In genomic region chr16:28027055-28027454, GRCh38 we compare ENCODE assay signal across 23 cellular contexts. TPM values are rescaled to one million over a fixed set of nuclear protein-coding genes. Genes with fewer than 3 reads are reported as not detected.
DNase-seq lines count a peak whose midpoint lies in the region; ATAC-seq, FAIRE-seq and TF ChIP-seq lines count a peak whose summit lies in the region.
"Had no signal": no experiment of that assay in that cellular context is flagged by ENCODE, and none has a peak within 500 bp of the region (broad histone marks: within the 10 kb centered on the region; RNA-seq: fewer than 3 reads in every experiment).

No MANE protein-coding gene starts in this region.

- peaks cover 2 to 19% of the 10 kb centered on the region in 2 experiments; a peak in 3 of 5 replicates for H3K27me3 ChIP-seq in K562 (ENCODE audit: control insufficient read depth in 2 of 2, insufficient read depth in 2 of 2, low read length in 2 of 2)

- H3K9me1 ChIP-seq in K562 (ENCODE audit: control insufficient read depth, insufficient read depth, low read length), result no peaks in the 10 kb centered on the region

- FAIRE-seq in K562 (lab: Jason Lieb, UNC), result no peak
- FAIRE-seq: GM12878, GM18507, HTR-8/SVneo had no signal

- no peak overlapping the region for H2AFZ ChIP-seq in K562 (ENCODE audit: low read depth, low read length)
- H2AFZ ChIP-seq: GM23338 had no signal

- no peaks in the 10 kb centered on the region for H4K20me1 ChIP-seq in K562 (replicated peaks; ENCODE audit: control insufficient read depth, insufficient read depth, low read length)

- H3K79me2 ChIP-seq in K562 (ENCODE audit: control insufficient read depth, insufficient read depth, low read length), result no peaks in the 10 kb centered on the region

- DNase-seq in NCI-H2171 treated with DMSO at 0.1 percent for 48 hours (lab: John Stamatoyannopoulos, UW) (peak; percentile 31), NCI-H2171 (lab: John Stamatoyannopoulos, UW) (no peak), K562 (ENCODE audit: extremely low read depth in 1 of 4, low spot score in 3 of 4) (peak in 3 of 4 experiments; percentile 31 to 67 (median 65)), activated T-cell treated with anti-CD3 and anti-CD28 coated beads for 4 hours (no peak)
- no peak for DNase-seq in activated naive CD4-positive, alpha-beta T cell treated with anti-CD3 and anti-CD28 coated beads for 36 hours
- DNase-seq: ACHN; C1 segment of cervical spinal cord; Calu3; CD4-positive, alpha-beta T cell; DMS 273 treated with DMSO at 0.1 percent for 48 hours; H9; HFFc6; KG1 had no signal

- in situ Hi-C loops in K562 (cut with MboI), result no loop called here

- TF ChIP-seq POLR2A in K562 (conservative IDR thresholded peaks at IDR 0.05), result no peak

- peaks cover 2% of the 10 kb centered on the region; the same call in 1 of the 2 replicates for H3K9me3 ChIP-seq in K562 (replicated peaks; ENCODE audit: control insufficient read depth, insufficient read depth, low read depth, low read length)

- no peak overlapping the region for H3K4me3 ChIP-seq in K562
- H3K4me3 ChIP-seq: GM12878, GM23338 had no signal

- TF ChIP-seq RAD21 in Ishikawa (IDR thresholded peaks at IDR 0.05; ENCODE audit: low read depth), result no peak
- no peak for TF ChIP-seq RAD21 in K562 (CRISPR knock-in tag; conservative IDR thresholded peaks at IDR 0.05 in 1 of 2, IDR thresholded peaks at IDR 0.05 in 1 of 2)

- no peak overlapping the region for H3K27ac ChIP-seq in K562 (ENCODE audit: extremely low read depth, low read depth, low read length)
- H3K27ac ChIP-seq: 22Rv1 had no signal

- CTCF ChIA-PET in K562 (lab: Yijun Ruan, JAX; ENCODE audit: low intra/inter-chr PET ratio), result no interaction called here
- CTCF ChIA-PET in activated naive CD4-positive, alpha-beta T cell treated with anti-CD3 and anti-CD28 coated beads for 36 hours (lab: Charles Lee), result no interaction called here

- BruUV-seq in K562 (replicated peaks; lab: Mats Ljungman, UMichigan), result no TSS peak

- TF ChIP-seq CTCF in K562 (IDR thresholded peaks at IDR 0.05 in 2 of 3, conservative IDR thresholded peaks at IDR 0.05 in 1 of 3; ENCODE audit: insufficient read depth in 2 of 3, low read depth in 1 of 3, low read length in 3 of 3), result no peak

- H3K9ac ChIP-seq in K562 (ENCODE audit: insufficient read depth in 1 of 2, low read depth in 2 of 2, low read length in 2 of 2), result no peak overlapping the region

- H3K4me3 Mint-ChIP-seq in activated naive CD4-positive, alpha-beta T cell treated with anti-CD3 and anti-CD28 coated beads for 36 hours, result no peak overlapping the region
- H3K4me3 Mint-ChIP-seq: B cell; CD4-positive, alpha-beta T cell; GM23338; H9; HFFc6 had no signal

- intact Hi-C loops in K562 (cut with micrococcal nuclease), result no loop called here
- intact Hi-C loops in activated naive CD4-positive, alpha-beta T cell treated with anti-CD3 and anti-CD28 coated beads for 36 hours (cut with micrococcal nuclease), result no loop called here

- TF ChIP-seq EP300 in Ishikawa (IDR thresholded peaks at IDR 0.05; ENCODE audit: borderline replicate concordance) (no peak), K562 (IDR thresholded peaks at IDR 0.05; ENCODE audit: low read length) (no peak)

- ATAC-seq in K562 (no peak), GM18870 (IDR thresholded peaks at IDR 0.05; ENCODE audit: unreplicated experiment) (no peak)
- ATAC-seq: GM12878, GM23338 had no signal

- H3K27ac Mint-ChIP-seq in activated naive CD4-positive, alpha-beta T cell treated with anti-CD3 and anti-CD28 coated beads for 36 hours, result no peak overlapping the region
- H3K27ac Mint-ChIP-seq: B cell; CD4-positive, alpha-beta T cell; GM23338; H9; HFFc6 had no signal

- H3K4me2 ChIP-seq in K562 (ENCODE audit: insufficient read depth, low read length), result no peak overlapping the region
- H3K4me2 ChIP-seq: GM23338 had no signal

- no peaks in the 10 kb centered on the region for H3K9me3 Mint-ChIP-seq in activated naive CD4-positive, alpha-beta T cell treated with anti-CD3 and anti-CD28 coated beads for 36 hours
- H3K9me3 Mint-ChIP-seq: CD4-positive, alpha-beta T cell had no signal

- H3K27me3 Mint-ChIP-seq in activated naive CD4-positive, alpha-beta T cell treated with anti-CD3 and anti-CD28 coated beads for 36 hours (ENCODE audit: low read depth), result no peaks in the 10 kb centered on the region
- H3K27me3 Mint-ChIP-seq: B cell; CD4-positive, alpha-beta T cell had no signal

- no peaks in the 10 kb centered on the region for H3K36me3 Mint-ChIP-seq in activated naive CD4-positive, alpha-beta T cell treated with anti-CD3 and anti-CD28 coated beads for 36 hours (ENCODE audit: low read depth)

- POLR2A ChIA-PET in K562 (lab: Yijun Ruan, JAX), result no interaction called here

- H3K4me1 ChIP-seq in K562 (replicated peaks in 1 of 2; ENCODE audit: control insufficient read depth in 2 of 2, insufficient read depth in 2 of 2, low read length in 2 of 2), result no peaks in the 10 kb centered on the region

- 0% methylated on average over 3 of the region's 3 CpGs for WGBS in K562 (ENCODE audit: insufficient coverage, low coverage, missing lambda C conversion rate)

- no peaks in the 10 kb centered on the region for H3K36me3 ChIP-seq in K562 (ENCODE audit: control insufficient read depth, insufficient read depth, low read length)

- H3K4me1 Mint-ChIP-seq in activated naive CD4-positive, alpha-beta T cell treated with anti-CD3 and anti-CD28 coated beads for 36 hours (ENCODE audit: low read depth), result no peaks in the 10 kb centered on the region
- H3K4me1 Mint-ChIP-seq: B cell, GM23338, H9 had no signal

TF ChIP-seq in Ishikawa, 13 proteins besides CTCF, POLR2A, EP300 and RAD21 (continues in another document):
- TF ChIP-seq EGR1 (IDR thresholded peaks at IDR 0.05), result no peak
- TF ChIP-seq NFIC (IDR thresholded peaks at IDR 0.05), result no peak
- peak; percentile 61 for TF ChIP-seq USF1 (IDR thresholded peaks at IDR 0.05)

TF ChIP-seq in K562, 482 proteins besides CTCF, POLR2A, EP300 and RAD21 (continues in another document):
- TF ChIP-seq U2AF1 (optimal IDR thresholded peaks at IDR 0.05; ENCODE audit: low read depth, low read length) (no peak), ETS1 (conservative IDR thresholded peaks at IDR 0.05; ENCODE audit: control insufficient read depth, low read depth, low read length) (no peak), BCL6 (CRISPR knock-in tag; IDR thresholded peaks at IDR 0.05) (no peak), HMG20A (CRISPR knock-in tag; conservative IDR thresholded peaks at IDR 0.05) (no peak), JUND (IDR thresholded peaks at IDR 0.05; ENCODE audit: borderline replicate concordance, low read depth, low read length) (no peak), JUND (tag; IDR thresholded peaks at IDR 0.05; ENCODE audit: borderline replicate concordance, low read depth, low read length) (no peak), CEBPZ (IDR thresholded peaks at IDR 0.05; ENCODE audit: borderline replicate concordance, low read depth, low read length) (no peak)

RNA-seq across cellular contexts. Expression of gene GSG1L, which starts 36.5 kb away (rescaled TPM):
- not detected in 2 replicates for total RNA-seq in K562 (2011; cell fraction: chromatin; rRNA removed; ENCODE audit: low replicate concordance)
- not detected in 2 replicates for total RNA-seq in K562 (2011; cell fraction: nucleolus; rRNA removed)
- total RNA-seq in K562 (2011; cell fraction: nucleoplasm; rRNA removed), result not detected in 2 replicates
- total RNA-seq in K562 (2014; rRNA removed), result not detected in 2 replicates
- total RNA-seq in K562 (2014; rRNA removed; fragmentation: Illumina TruSeq; extraction: Trizol), result not detected in 2 replicates
- not detected in 2 replicates for total RNA-seq in K562 (2015; rRNA removed; fragmentation: Illumina TruSeq; extraction: Trizol)
- not detected in 2 replicates for total RNA-seq in K562 (2021)
- polyA plus RNA-seq in K562 (2011; rRNA removed), result not detected in 2 replicates
- polyA plus RNA-seq in K562 (2011; cell fraction: cytosol; rRNA removed), result not detected in 2 replicates
- not detected in 2 replicates for polyA plus RNA-seq in K562 (2011; cell fraction: nucleus; rRNA removed)
- 0.04 TPM in 1 of 2 replicates, not detected in the other for polyA plus RNA-seq in K562 (2012)
- not detected in 2 replicates for polyA plus RNA-seq in K562 (2014; fragmentation: Illumina TruSeq; extraction: Trizol)
- polyA plus RNA-seq in K562 (2014; fragmentation: Nextera tagmentation; extraction: Ambion mirVana), result not detected
- polyA plus RNA-seq in K562 (2014; rRNA removed), result not detected in 2 replicates
- 0.06 TPM in 1 of 2 replicates, not detected in the other for polyA minus RNA-seq in K562 (2011; rRNA and poly(A)+ RNA removed)
- not detected in 2 replicates for polyA minus RNA-seq in K562 (2011; cell fraction: cytosol; rRNA and poly(A)+ RNA removed)
- not detected in 2 replicates for polyA minus RNA-seq in K562 (2011; cell fraction: nucleus; rRNA and poly(A)+ RNA removed)
- total RNA-seq in activated naive CD4-positive, alpha-beta T cell treated with anti-CD3 and anti-CD28 coated beads for 36 hours, result not detected
- total RNA-seq: B cell; Calu3; CD4-positive, alpha-beta T cell; Daoy; G401; GM12878; HFFc6 had no signal
- polyA plus RNA-seq: GM12878 had no signal

Comparison
In these comparisons a context has a peak if more than half of its experiments do, and no peak if none do; other contexts are left out.
1. DNase-seq: peak in NCI-H2171 treated with DMSO at 0.1 percent for 48 hours (single experiment) and K562 (3 of 4); none in NCI-H2171 (single experiment), activated naive CD4-positive, alpha-beta T cell treated with anti-CD3 and anti-CD28 coated beads for 36 hours (single experiment) and activated T-cell treated with anti-CD3 and anti-CD28 coated beads for 4 hours (single experiment).